In the genomic region with DNA sequence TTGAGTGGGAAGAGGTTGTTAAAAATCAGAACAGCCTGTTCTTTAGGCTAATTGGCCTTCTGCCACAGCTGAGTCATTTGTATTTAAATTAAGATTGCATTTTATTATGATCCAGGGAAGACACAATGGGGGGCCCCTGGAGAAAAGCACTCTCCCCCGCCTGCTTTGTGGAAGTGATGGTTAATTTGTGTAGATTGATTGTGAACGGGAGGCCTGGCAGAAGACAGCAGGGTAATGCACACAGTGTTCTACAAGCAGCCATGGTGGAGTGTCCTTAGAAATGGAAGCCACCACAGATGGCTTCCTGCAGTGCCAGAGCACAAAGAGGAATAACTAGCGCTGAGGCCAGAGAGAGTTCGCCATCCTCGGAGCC, we compare ENCODE assay signal across 11 cellular contexts.
DNase-seq lines count a peak whose midpoint lies in the region; ATAC-seq and TF ChIP-seq lines count a peak whose summit lies in the region.
"Had no signal": no experiment of that assay in that cellular context is flagged by ENCODE, and none has a peak within 500 bp of the region (broad histone marks: within the 10 kb centered on the region; RNA-seq: fewer than 3 reads in every experiment).

No MANE protein-coding gene starts in this region.

- peak overlapping the region; percentile 91 for H3K27ac ChIP-seq in caudate nucleus (ENCODE audit: low read depth, low read length)

- peak overlapping the region; percentile 24 to 77 (median 73) for H3K27ac Mint-ChIP-seq in nephron
- H3K27ac Mint-ChIP-seq: activated T-cell treated with anti-CD3 and anti-CD28 coated beads, Interleukin-2, amount 50 U/mL, for 24 hours had no signal

- no peak for ATAC-seq in HG03159 (IDR thresholded peaks at IDR 0.05; ENCODE audit: unreplicated experiment)
- no peak for ATAC-seq in HG02884 (IDR thresholded peaks at IDR 0.05; ENCODE audit: unreplicated experiment)
- ATAC-seq: GM12878 had no signal

- peaks cover 9% of the 10 kb centered on the region for H3K4me1 Mint-ChIP-seq in nephron

- H3K27me3 Mint-ChIP-seq in nephron (ENCODE audit: low read depth): peaks cover 6% of the 10 kb centered on the region
- H3K27me3 Mint-ChIP-seq: activated T-cell treated with anti-CD3 and anti-CD28 coated beads, Interleukin-2, amount 50 U/mL, for 24 hours had no signal

- H3K36me3 Mint-ChIP-seq in nephron (ENCODE audit: low read depth): no peaks in the 10 kb centered on the region

- H3K9me3 Mint-ChIP-seq in nephron: no peaks in the 10 kb centered on the region
- H3K9me3 Mint-ChIP-seq: activated T-cell treated with anti-CD3 and anti-CD28 coated beads, Interleukin-2, amount 50 U/mL, for 24 hours had no signal

- peak; percentile 68 for DNase-seq in EH (ENCODE audit: low read depth)
- DNase-seq in NCI-H146 treated with DMSO at 0.1 percent for 48 hours (lab: John Stamatoyannopoulos, UW; ENCODE audit: unreplicated experiment): peak; percentile 68
- DNase-seq in caudate nucleus (lab: John Stamatoyannopoulos, UW): peak in 30 of 61 donors; percentile 12 to 89 (median 48)
- DNase-seq in activated T-cell treated with anti-CD3 and anti-CD28 coated beads, Interleukin-2, amount 50 U/mL, for 48 hours: no peak
- no peak for DNase-seq in NAMALWA (ENCODE audit: low spot score)
- DNase-seq: activated T-cell treated with anti-CD3 and anti-CD28 coated beads, Interleukin-2, amount 50 U/mL, for 24 hours; NCI-H187 had no signal

- no peak for TF ChIP-seq CTCF in nephron (IDR thresholded peaks at IDR 0.05; ENCODE audit: unreplicated experiment in 3 of 3)

- H3K4me3 Mint-ChIP-seq in nephron: no peak overlapping the region
- H3K4me3 Mint-ChIP-seq: activated T-cell treated with anti-CD3 and anti-CD28 coated beads, Interleukin-2, amount 50 U/mL, for 24 hours had no signal

Comparison
In these comparisons a context has a peak if more than half of its experiments do, and no peak if none do; other contexts are left out.
1. DNase-seq: peak in EH (single experiment) and NCI-H146 treated with DMSO at 0.1 percent for 48 hours (single experiment); none in activated T-cell treated with anti-CD3 and anti-CD28 coated beads, Interleukin-2, amount 50 U/mL, for 48 hours (0 of 2) and NAMALWA (single experiment).